In the genomic region with DNA sequence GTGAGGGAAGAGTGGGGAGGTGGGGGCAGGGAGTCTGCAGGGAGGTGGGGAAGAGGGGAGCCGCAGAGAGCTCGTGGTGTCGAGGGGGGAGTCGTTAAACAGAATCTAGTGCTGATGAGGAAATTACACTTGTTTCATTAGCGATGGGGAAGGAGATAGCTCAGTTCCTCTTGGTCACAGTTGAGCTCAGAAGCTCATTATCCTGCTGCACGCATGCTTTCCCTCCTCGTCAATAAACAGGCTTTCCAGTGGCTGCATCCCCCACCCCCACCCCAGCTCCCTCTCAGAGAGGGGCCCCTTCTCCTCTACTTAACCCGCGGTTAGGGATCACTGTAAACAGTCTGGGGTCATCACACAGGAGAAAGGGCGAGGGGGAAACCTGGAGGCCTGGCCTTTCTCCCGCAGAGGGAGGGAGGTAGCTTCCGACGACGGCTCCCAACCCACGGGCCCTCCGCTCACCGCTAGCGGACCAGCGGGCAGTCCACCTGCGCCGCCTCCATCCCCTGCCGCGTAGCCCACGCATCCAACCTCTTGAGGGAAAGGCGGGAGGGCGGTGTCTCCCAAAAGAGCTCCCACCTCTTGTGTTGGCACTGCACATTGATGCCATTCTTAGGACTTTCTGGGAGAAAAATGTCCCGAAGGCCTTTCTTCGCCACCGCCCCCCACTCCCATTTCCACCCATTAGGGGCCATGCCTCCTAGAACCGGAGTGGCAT, we compare ENCODE assay signal across 12 cellular contexts.
DNase-seq lines count a peak whose midpoint lies in the region; ATAC-seq and TF ChIP-seq lines count a peak whose summit lies in the region.
"Had no signal": no experiment of that assay in that cellular context is flagged by ENCODE, and none has a peak within 500 bp of the region (broad histone marks: within the 10 kb centered on the region; RNA-seq: fewer than 3 reads in every experiment).

No MANE protein-coding gene starts in this region.

- H3K27ac Mint-ChIP-seq in endodermal cell = no peak overlapping the region
- no peak overlapping the region for H3K27ac Mint-ChIP-seq in stimulated activated effector memory CD8-positive, alpha-beta T cell treated with anti-CD3 and anti-CD28 coated beads, Interleukin-12 subunit alpha, Interleukin-12 subunit beta, amount 100 ng/mL, for 72 hours

- TF ChIP-seq CTCF in endodermal cell (conservative IDR thresholded peaks at IDR 0.05) = no peak

- H3K4me1 Mint-ChIP-seq in endodermal cell = peaks cover 19% of the 10 kb centered on the region
- peaks cover 35% of the 10 kb centered on the region for H3K4me1 Mint-ChIP-seq in stimulated activated effector memory CD8-positive, alpha-beta T cell treated with anti-CD3 and anti-CD28 coated beads, Interleukin-12 subunit alpha, Interleukin-12 subunit beta, amount 100 ng/mL, for 72 hours

- 8 to 11% methylated on average over 13 to 30 of the region's 30 CpGs for WGBS in endodermal cell (ENCODE audit: insufficient coverage in 1 of 2, insufficient read length in 1 of 2), 2 experiments

- H3K9me3 ChIP-seq in endodermal cell (ENCODE audit: control insufficient read depth, low read length) = no peaks in the 10 kb centered on the region

- H3K9ac ChIP-seq in endodermal cell (ENCODE audit: extremely low read depth, low read length, poor library complexity, severe bottlenecking) = no peak overlapping the region

- no peaks in the 10 kb centered on the region for H3K36me3 ChIP-seq in endodermal cell (ENCODE audit: control insufficient read depth, insufficient read depth, low read length)

- no peaks in the 10 kb centered on the region for H3K36me3 Mint-ChIP-seq in endodermal cell (ENCODE audit: low read depth)
- H3K36me3 Mint-ChIP-seq in stimulated activated effector memory CD8-positive, alpha-beta T cell treated with anti-CD3 and anti-CD28 coated beads, Interleukin-12 subunit alpha, Interleukin-12 subunit beta, amount 100 ng/mL, for 72 hours = peaks cover 11% of the 10 kb centered on the region

- peaks cover 6% of the 10 kb centered on the region for H3K4me1 ChIP-seq in endodermal cell (ENCODE audit: control insufficient read depth, insufficient read depth, low read length)

- H3K27me3 ChIP-seq in endodermal cell (ENCODE audit: control insufficient read depth, insufficient read depth, low read length, poor library complexity, severe bottlenecking) = peaks cover 100% of the 10 kb centered on the region

- no peak overlapping the region for H3K27ac ChIP-seq in endodermal cell (ENCODE audit: low read depth, low read length)

- DNase-seq in NCI-H748 (lab: John Stamatoyannopoulos, UW; ENCODE audit: unreplicated experiment) (peak; percentile 25), NCI-H748 treated with DMSO at 0.1 percent for 48 hours (lab: John Stamatoyannopoulos, UW) (no peak), NAMALWA (ENCODE audit: low spot score) (peak; percentile 15), endodermal cell (peak; percentile 47), activated T-cell treated with anti-CD3 and anti-CD28 coated beads for 4 hours (no peak), activated gamma-delta T cell (lab: John Stamatoyannopoulos, UW) (no peak)
- no peak for DNase-seq in stimulated activated effector memory CD8-positive, alpha-beta T cell treated with anti-CD3 and anti-CD28 coated beads, Interleukin-12 subunit alpha, Interleukin-12 subunit beta, amount 100 ng/mL, for 72 hours (ENCODE audit: low spot score in 2 of 2)
- DNase-seq: activated naive CD4-positive, alpha-beta T cell treated with anti-CD3 and anti-CD28 coated beads, Interleukin-2, amount 50 U/mL, for 16 hours; effector CD8-positive, alpha-beta T cell; PC-3 had no signal

- no peaks in the 10 kb centered on the region for H3K9me3 Mint-ChIP-seq in endodermal cell
- H3K9me3 Mint-ChIP-seq in stimulated activated effector memory CD8-positive, alpha-beta T cell treated with anti-CD3 and anti-CD28 coated beads, Interleukin-12 subunit alpha, Interleukin-12 subunit beta, amount 100 ng/mL, for 72 hours = no peaks in the 10 kb centered on the region
- H3K9me3 Mint-ChIP-seq: neural crest cell had no signal

- H3K4me3 ChIP-seq in endodermal cell (ENCODE audit: low read length) = peak overlapping the region; percentile 69

- no peak overlapping the region for H3K4me3 Mint-ChIP-seq in endodermal cell
- peak overlapping the region; percentile 37 for H3K4me3 Mint-ChIP-seq in stimulated activated effector memory CD8-positive, alpha-beta T cell treated with anti-CD3 and anti-CD28 coated beads, Interleukin-12 subunit alpha, Interleukin-12 subunit beta, amount 100 ng/mL, for 72 hours

- no peak for ATAC-seq in stimulated activated effector memory CD8-positive, alpha-beta T cell treated with anti-CD3 and anti-CD28 coated beads, Interleukin-12 subunit alpha, Interleukin-12 subunit beta, amount 100 ng/mL, for 72 hours
- no peak for ATAC-seq in HG02610 (IDR thresholded peaks at IDR 0.05; ENCODE audit: unreplicated experiment)

- H3K27me3 Mint-ChIP-seq in endodermal cell (ENCODE audit: insufficient read depth) = peaks cover 82% of the 10 kb centered on the region

Comparison
In these comparisons a context has a peak if more than half of its experiments do, and no peak if none do; other contexts are left out.
1. DNase-seq: peak in NCI-H748 (single experiment), NAMALWA (single experiment) and endodermal cell (single experiment); none in NCI-H748 treated with DMSO at 0.1 percent for 48 hours (single experiment), stimulated activated effector memory CD8-positive, alpha-beta T cell treated with anti-CD3 and anti-CD28 coated beads, Interleukin-12 subunit alpha, Interleukin-12 subunit beta, amount 100 ng/mL, for 72 hours (0 of 2), activated T-cell treated with anti-CD3 and anti-CD28 coated beads for 4 hours (single experiment) and activated gamma-delta T cell (single experiment).